Comparison of ENCODE assay signal across 29 cellular contexts in the genomic region with DNA sequence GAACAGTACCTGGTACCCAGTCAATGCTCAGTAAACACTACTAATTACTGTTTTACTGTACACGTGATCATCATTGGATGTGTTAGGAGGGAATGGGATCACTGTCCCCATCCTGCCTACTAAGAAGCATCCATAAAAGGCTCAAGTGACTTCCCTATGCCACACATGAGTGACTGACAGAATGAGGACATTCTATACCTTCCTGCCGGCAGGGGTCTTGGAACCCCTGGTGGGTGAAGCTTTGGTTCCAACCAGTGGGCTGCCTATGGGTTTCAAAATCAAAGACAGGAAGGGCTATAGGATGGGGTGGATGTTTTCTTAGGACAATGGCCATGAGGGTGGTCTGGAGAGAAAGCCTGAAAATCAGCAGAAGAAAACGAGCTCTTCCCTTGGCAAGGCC.
DNase-seq lines count a peak whose midpoint lies in the region; ATAC-seq, FAIRE-seq and TF ChIP-seq lines count a peak whose summit lies in the region.
"Had no signal": no experiment of that assay in that cellular context is flagged by ENCODE, and none has a peak within 500 bp of the region (broad histone marks: within the 10 kb centered on the region; RNA-seq: fewer than 3 reads in every experiment).

No MANE protein-coding gene starts in this region.

- DNase-seq in NCI-H69 (lab: John Stamatoyannopoulos, UW) (peak; percentile 14), endothelial cell (ENCODE audit: low spot score) (no peak), nephron progenitor cell (peak; percentile 18), kidney (no peak), omental fat pad (ENCODE audit: low spot score) (no peak), GM19240 (ENCODE audit: insufficient read length, low spot score) (no peak)
- DNase-seq: 8988T; ACHN; BE2C; C1 segment of cervical spinal cord; CD4-positive, alpha-beta memory T cell; CD4-positive, CD25-positive, alpha-beta regulatory T cell; CD8-positive, alpha-beta memory T cell; COR-L47; DMS 273 treated with DMSO at 0.1 percent for 48 hours; DMS153; DMS53; DMS79; DND-41; EL; GDM1 had no signal

- no peak overlapping the region for H3K9ac ChIP-seq in kidney (ENCODE audit: low read length in 2 of 2)
- H3K9ac ChIP-seq: BLaER1 had no signal

- H3K4me3 ChIP-seq in kidney (ENCODE audit: low read length in 2 of 2) = no peak overlapping the region
- H3K4me3 ChIP-seq: BLaER1, GM12878 had no signal

- H3K4me1 ChIP-seq in kidney (ENCODE audit: control insufficient read depth in 1 of 2, insufficient read depth in 1 of 2, low read depth in 1 of 2, low read length in 2 of 2) = no peaks in the 10 kb centered on the region

- no peak overlapping the region for H3K27ac ChIP-seq in kidney (ENCODE audit: low read depth in 2 of 2, low read length in 2 of 2)
- H3K27ac ChIP-seq: BLaER1 had no signal

- peaks cover 0 to 2% of the 10 kb centered on the region in 2 donors for H3K36me3 ChIP-seq in kidney (ENCODE audit: control insufficient read depth in 1 of 2, insufficient read depth in 2 of 2, low read length in 2 of 2)
- H3K36me3 ChIP-seq: BLaER1 had no signal

- H3K4me3 Mint-ChIP-seq in endothelial cell (ENCODE audit: unreplicated experiment) = no peak overlapping the region
- no peak overlapping the region for H3K4me3 Mint-ChIP-seq in nephron progenitor cell
- H3K4me3 Mint-ChIP-seq: CD14-positive monocyte; CD4-positive, alpha-beta memory T cell; CD4-positive, CD25-positive, alpha-beta regulatory T cell; CD8-positive, alpha-beta memory T cell had no signal

- no peak for FAIRE-seq in kidney (lab: Jason Lieb, UNC)
- FAIRE-seq: A204.1, GM12878, GM12892, GM18507, GM19239 had no signal

- no peaks in the 10 kb centered on the region for H3K27me3 Mint-ChIP-seq in endothelial cell (ENCODE audit: unreplicated experiment)
- H3K27me3 Mint-ChIP-seq in nephron progenitor cell (ENCODE audit: low read depth, poor library complexity) = no peaks in the 10 kb centered on the region
- H3K27me3 Mint-ChIP-seq: CD4-positive, CD25-positive, alpha-beta regulatory T cell had no signal

- intact Hi-C loops in kidney (cut with DNase I) = no loop called here

- ATAC-seq in HG03139 (IDR thresholded peaks at IDR 0.05; ENCODE audit: unreplicated experiment) (no peak), omental fat pad (ENCODE audit: low FRiP score) (no peak)
- ATAC-seq: GM12878 had no signal

- H3K4me1 Mint-ChIP-seq in endothelial cell (ENCODE audit: unreplicated experiment) = peaks cover 45% of the 10 kb centered on the region
- peaks cover 60% of the 10 kb centered on the region for H3K4me1 Mint-ChIP-seq in nephron progenitor cell
- H3K4me1 Mint-ChIP-seq: CD4-positive, CD25-positive, alpha-beta regulatory T cell; CD8-positive, alpha-beta memory T cell had no signal

- TF ChIP-seq CTCF in endothelial cell (IDR thresholded peaks at IDR 0.05; ENCODE audit: unreplicated experiment) (no peak), nephron progenitor cell (IDR thresholded peaks at IDR 0.05) (no peak), kidney (IDR thresholded peaks at IDR 0.05; ENCODE audit: borderline replicate concordance, extremely low read depth, insufficient read depth) (no peak), omental fat pad (IDR thresholded peaks at IDR 0.05) (no peak)

- H3K36me3 Mint-ChIP-seq in endothelial cell (ENCODE audit: low read depth, unreplicated experiment) = no peaks in the 10 kb centered on the region
- H3K36me3 Mint-ChIP-seq in nephron progenitor cell (ENCODE audit: low read depth) = peaks cover 28% of the 10 kb centered on the region
- H3K36me3 Mint-ChIP-seq: CD14-positive monocyte; CD4-positive, alpha-beta memory T cell; CD4-positive, CD25-positive, alpha-beta regulatory T cell; CD8-positive, alpha-beta memory T cell had no signal

- H3K9me3 Mint-ChIP-seq in endothelial cell (ENCODE audit: unreplicated experiment) = no peaks in the 10 kb centered on the region
- no peaks in the 10 kb centered on the region for H3K9me3 Mint-ChIP-seq in nephron progenitor cell
- H3K9me3 Mint-ChIP-seq: CD14-positive monocyte; CD4-positive, alpha-beta memory T cell; CD4-positive, CD25-positive, alpha-beta regulatory T cell; CD8-positive, alpha-beta memory T cell had no signal

- no peaks in the 10 kb centered on the region for H3K9me3 ChIP-seq in kidney (ENCODE audit: control insufficient read depth in 1 of 2, low read length in 2 of 2)
- H3K9me3 ChIP-seq: BE2C, BLaER1 had no signal

- H3K27ac Mint-ChIP-seq in endothelial cell (ENCODE audit: unreplicated experiment) (peak overlapping the region; percentile 42), nephron progenitor cell (no peak overlapping the region)
- H3K27ac Mint-ChIP-seq: CD14-positive monocyte; CD4-positive, alpha-beta memory T cell; CD4-positive, CD25-positive, alpha-beta regulatory T cell; CD8-positive, alpha-beta memory T cell had no signal

Comparison
In these comparisons a context has a peak if more than half of its experiments do, and no peak if none do; other contexts are left out.
1. DNase-seq: peak in NCI-H69 (single experiment) and nephron progenitor cell (single experiment); none in endothelial cell (single experiment), kidney (single experiment), omental fat pad (single experiment) and GM19240 (single experiment).